In the genomic region with DNA sequence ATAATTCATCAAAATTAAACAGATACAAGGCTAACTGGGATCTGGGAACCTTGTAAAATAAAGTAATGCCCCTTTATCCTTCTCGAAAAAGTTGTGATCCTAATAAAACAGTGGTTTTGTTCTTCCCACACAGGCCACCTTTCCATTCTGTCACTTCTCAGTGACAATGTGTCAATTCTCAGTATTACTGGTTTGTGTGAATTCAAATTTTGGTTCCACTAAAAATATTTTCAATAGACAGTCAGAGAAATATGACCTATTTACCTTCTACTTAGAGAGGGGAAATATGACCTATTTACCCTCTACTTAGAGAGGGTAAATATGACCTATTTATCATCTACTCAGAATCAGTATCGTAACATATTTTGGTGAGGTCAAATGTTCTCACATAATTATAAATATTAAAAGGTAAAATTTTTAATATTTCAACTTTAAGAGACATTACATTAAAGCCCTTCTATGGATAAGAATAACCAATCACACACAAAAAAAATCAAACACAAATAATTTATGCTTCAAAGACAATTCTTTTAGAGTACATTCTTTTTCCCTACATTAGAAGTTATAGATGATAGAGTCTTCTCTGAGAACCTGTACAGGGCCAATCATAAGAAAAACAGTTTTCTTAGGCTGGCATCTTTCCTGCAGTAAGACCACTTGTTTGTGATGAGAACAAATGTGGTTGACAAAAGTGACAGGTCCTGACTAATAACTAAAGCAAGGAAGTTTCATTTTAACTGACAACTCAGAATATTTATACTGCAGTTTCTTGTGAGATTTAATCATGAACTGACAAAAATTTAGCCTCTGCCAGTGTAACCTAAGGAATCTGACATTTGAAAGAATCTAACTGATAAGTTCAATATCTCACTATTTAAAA, we compare ENCODE assay signal across 11 cellular contexts.
DNase-seq lines count a peak whose midpoint lies in the region; ATAC-seq and TF ChIP-seq lines count a peak whose summit lies in the region.
"Had no signal": no experiment of that assay in that cellular context is flagged by ENCODE, and none has a peak within 500 bp of the region (broad histone marks: within the 10 kb centered on the region; RNA-seq: fewer than 3 reads in every experiment).

No MANE protein-coding gene starts in this region.

- peak overlapping the region; percentile 73 for H2AFZ ChIP-seq in smooth muscle cell (ENCODE audit: low read depth)

- no peaks in the 10 kb centered on the region for H3K27me3 Mint-ChIP-seq in activated CD4-positive, alpha-beta T cell treated with anti-CD3 and anti-CD28 coated beads for 36 hours
- H3K27me3 Mint-ChIP-seq: activated CD4-positive, alpha-beta T cell treated with anti-CD3 and anti-CD28 coated beads, Interleukin-2, amount 10 ng/mL, durations not matched to agents 24 days and 14 days had no signal

- no peak overlapping the region for H3K4me3 ChIP-seq in smooth muscle cell

- no peak overlapping the region for H3K9ac ChIP-seq in smooth muscle cell (ENCODE audit: low read depth)

- H3K4me1 ChIP-seq in smooth muscle cell (ENCODE audit: low read depth) = peaks cover 8% of the 10 kb centered on the region

- H3K36me3 ChIP-seq in smooth muscle cell (ENCODE audit: low read depth) = no peaks in the 10 kb centered on the region

- peak overlapping the region; percentile 37 for H3K4me2 ChIP-seq in smooth muscle cell

- H4K20me1 ChIP-seq in smooth muscle cell (ENCODE audit: low read depth) = no peaks in the 10 kb centered on the region

- H3K36me3 Mint-ChIP-seq in activated CD4-positive, alpha-beta T cell treated with anti-CD3 and anti-CD28 coated beads for 36 hours (ENCODE audit: low read depth) = no peaks in the 10 kb centered on the region

- peak; percentile 9 for DNase-seq in activated CD4-positive, alpha-beta T cell treated with anti-CD3 and anti-CD28 coated beads for 36 hours
- DNase-seq in activated CD4-positive, alpha-beta T cell treated with anti-CD3 and anti-CD28 coated beads for 4 hours = no peak
- DNase-seq in smooth muscle cell (lab: John Stamatoyannopoulos, UW; ENCODE audit: unreplicated experiment) (no peak), left lobe of liver (ENCODE audit: low spot score) (no peak), GOT3 (lab: John Stamatoyannopoulos, UW) (no peak), iPS-NIHi11 (ENCODE audit: low spot score) (no peak)
- DNase-seq: activated CD4-positive, alpha-beta T cell treated with anti-CD3 and anti-CD28 coated beads, Interleukin-2, amount 10 ng/mL, durations not matched to agents 24 days and 14 days; NCI-H187 treated with DMSO at 0.1 percent for 48 hours; Right ventricle myocardium superior had no signal

- CTCF ChIA-PET in activated CD4-positive, alpha-beta T cell treated with anti-CD3 and anti-CD28 coated beads for 36 hours (lab: Charles Lee) = no interaction called here

- no peak overlapping the region for H3K27ac ChIP-seq in smooth muscle cell (ENCODE audit: low read depth)

- H3K27ac Mint-ChIP-seq in activated CD4-positive, alpha-beta T cell treated with anti-CD3 and anti-CD28 coated beads for 36 hours = no peak overlapping the region
- H3K27ac Mint-ChIP-seq: activated CD4-positive, alpha-beta T cell treated with anti-CD3 and anti-CD28 coated beads, Interleukin-2, amount 10 ng/mL, durations not matched to agents 24 days and 14 days had no signal

- 93% methylated on average over 2 of the region's 2 CpGs for WGBS in smooth muscle cell (ENCODE audit: low lambda C conversion rate)

- no peaks in the 10 kb centered on the region for H3F3A ChIP-seq in smooth muscle cell (ENCODE audit: low read depth)

- intact Hi-C loops in activated CD4-positive, alpha-beta T cell treated with anti-CD3 and anti-CD28 coated beads for 36 hours (cut with DNase I, micrococcal nuclease) = no loop called here

- ATAC-seq in activated CD4-positive, alpha-beta T cell treated with anti-CD3 and anti-CD28 coated beads for 36 hours = peak; percentile 63
- ATAC-seq in GM21786 (IDR thresholded peaks at IDR 0.05; ENCODE audit: unreplicated experiment) = peak; percentile 88
- peak; percentile 87 for ATAC-seq in HG03354 (IDR thresholded peaks at IDR 0.05; ENCODE audit: poor library complexity, severe bottlenecking, unreplicated experiment)
- ATAC-seq in left lobe of liver = no peak

- peaks cover 4% of the 10 kb centered on the region for H3K4me1 Mint-ChIP-seq in activated CD4-positive, alpha-beta T cell treated with anti-CD3 and anti-CD28 coated beads for 36 hours

- H3K79me2 ChIP-seq in smooth muscle cell (ENCODE audit: low read depth) = no peaks in the 10 kb centered on the region

- POLR2A ChIA-PET in activated CD4-positive, alpha-beta T cell treated with anti-CD3 and anti-CD28 coated beads for 36 hours (lab: Charles Lee) = no interaction called here

- no peak for TF ChIP-seq CTCF in smooth muscle cell (IDR thresholded peaks at IDR 0.05; ENCODE audit: borderline replicate concordance, insufficient read depth, poor library complexity, severe bottlenecking)

- no peaks in the 10 kb centered on the region for H3K9me3 ChIP-seq in smooth muscle cell (replicated peaks; ENCODE audit: low read depth)

- peaks cover 3% of the 10 kb centered on the region for H3K9me3 Mint-ChIP-seq in activated CD4-positive, alpha-beta T cell treated with anti-CD3 and anti-CD28 coated beads for 36 hours (ENCODE audit: low read depth)
- H3K9me3 Mint-ChIP-seq: activated CD4-positive, alpha-beta T cell treated with anti-CD3 and anti-CD28 coated beads, Interleukin-2, amount 10 ng/mL, durations not matched to agents 24 days and 14 days had no signal

- H3K27me3 ChIP-seq in smooth muscle cell (ENCODE audit: low read depth) = no peaks in the 10 kb centered on the region

- H3K4me3 Mint-ChIP-seq in activated CD4-positive, alpha-beta T cell treated with anti-CD3 and anti-CD28 coated beads for 36 hours = no peak overlapping the region
- H3K4me3 Mint-ChIP-seq: activated CD4-positive, alpha-beta T cell treated with anti-CD3 and anti-CD28 coated beads, Interleukin-2, amount 10 ng/mL, durations not matched to agents 24 days and 14 days had no signal
